In the genomic region with DNA sequence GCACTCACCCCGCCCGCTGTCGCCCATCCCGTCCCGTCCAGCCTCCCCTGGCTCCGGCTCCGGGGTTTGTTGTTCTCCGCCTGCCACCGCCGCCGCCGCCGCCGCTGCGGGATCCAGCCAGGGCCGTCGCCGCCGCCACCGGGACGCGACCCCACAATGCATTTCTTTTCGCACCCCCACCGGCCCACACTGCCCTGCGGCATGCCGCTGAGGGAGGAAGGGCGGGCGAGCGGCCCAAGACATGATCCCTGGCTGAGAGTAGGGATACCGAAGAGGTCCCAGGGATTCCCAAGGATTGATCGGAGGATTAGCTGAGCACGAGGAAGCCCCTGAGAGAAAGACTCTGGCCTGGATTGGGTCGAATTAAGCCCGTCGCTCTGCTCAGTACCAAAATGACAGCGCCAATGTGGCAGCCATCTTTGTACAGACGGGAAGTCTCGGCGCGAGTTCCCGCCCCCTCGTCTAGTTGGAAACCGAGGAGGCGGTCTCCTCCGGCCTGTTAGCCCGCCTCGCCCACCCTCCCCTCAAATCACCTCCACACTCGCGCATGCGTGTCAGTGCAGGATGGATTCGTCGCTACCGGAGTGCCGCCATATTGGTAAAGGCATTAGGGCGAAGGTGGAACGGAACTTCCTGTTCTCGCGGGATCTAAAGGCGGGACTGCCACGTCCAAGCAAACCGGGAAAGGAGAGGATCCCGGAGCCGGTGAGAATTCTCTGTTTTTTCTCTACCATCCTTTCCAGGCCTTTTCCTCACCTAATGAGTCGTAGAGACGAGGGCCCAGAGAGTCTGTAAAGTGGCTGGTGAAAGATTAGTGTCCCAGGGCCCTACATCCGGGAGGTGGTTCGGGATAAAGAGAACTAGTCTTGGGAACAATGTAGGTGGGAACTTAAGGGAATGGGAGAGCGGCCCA, we compare ENCODE assay signal across 8 cellular contexts. TPM values are rescaled to one million over a fixed set of nuclear protein-coding genes. Genes with fewer than 3 reads are reported as not detected.
DNase-seq lines count a peak whose midpoint lies in the region; ATAC-seq and TF ChIP-seq lines count a peak whose summit lies in the region.

TSS of gene RXRB (minus strand) at position 432 of the 913 bp plus-strand sequence. CDS start at position 243, 189 bp downstream.
TSS of gene SLC39A7 (plus strand) at position 634 of the 913 bp plus-strand sequence. CDS start 379 bp downstream, outside the sequence.

- H3K9me3 ChIP-seq in BE2C, result no peaks in the 10 kb centered on the region

- no peaks in the 10 kb centered on the region for H3K27me3 ChIP-seq in BE2C

- H3K36me3 ChIP-seq in BE2C, result peaks cover 34% of the 10 kb centered on the region

- H3K4me3 ChIP-seq in BE2C (ENCODE audit: low read depth, low read length), result peak within 1 kb of the TSS; percentile 81

- DNase-seq in BE2C, result peak; percentile 99
- peak; percentile 98 for DNase-seq in NCI-H774 (lab: John Stamatoyannopoulos, UW)
- peak; percentile 95 to 100 for DNase-seq in activated CD4-positive, alpha-beta T cell treated with anti-CD3 and anti-CD28 coated beads, Interleukin-2, amount 50 U/mL, for 24 hours (ENCODE audit: low read depth in 1 of 2, low spot score in 1 of 2)
- DNase-seq in dedifferentiated amniotic fluid mesenchymal stem cell (ENCODE audit: extremely low spot score), result peak; percentile 99
- peak; percentile 100 for DNase-seq in left kidney (ENCODE audit: low read depth, low spot score)
- peak; percentile 99 for DNase-seq in stimulated activated CD4-positive, alpha-beta T cell treated with anti-CD3 and anti-CD28 coated beads, Interleukin-1b, Interleukin-23, amount 100 ng/mL, for 48 hours

- no peak for TF ChIP-seq CTCF in BE2C (IDR thresholded peaks at IDR 0.05; ENCODE audit: low read depth, low read length)

- no peaks in the 10 kb centered on the region; the same call in 1 of the 2 replicates for H3K4me1 ChIP-seq in BE2C

- ATAC-seq in GM19328 (IDR thresholded peaks at IDR 0.05; ENCODE audit: unreplicated experiment) (peak; percentile 55), HG03565 (IDR thresholded peaks at IDR 0.05; ENCODE audit: unreplicated experiment) (peak; percentile 43)

RNA-seq across cellular contexts. Expression of gene RXRB, which starts in this region (rescaled TPM):
- polyA plus RNA-seq in BE2C (2012; ENCODE audit: insufficient read depth, insufficient read length, low read depth), result 48.8 TPM

RNA-seq across cellular contexts. Expression of gene SLC39A7, which starts in this region (rescaled TPM):
- polyA plus RNA-seq in BE2C (2012; ENCODE audit: insufficient read depth, insufficient read length, low read depth), result 187 TPM

Comparison
In these comparisons a context has a peak if more than half of its experiments do, and no peak if none do; other contexts are left out.
1. Peak in every context shown above with its lines: DNase-seq, ATAC-seq and H3K4me3 ChIP-seq.